Comparison of ENCODE assay signal across 33 cellular contexts in the genomic region with DNA sequence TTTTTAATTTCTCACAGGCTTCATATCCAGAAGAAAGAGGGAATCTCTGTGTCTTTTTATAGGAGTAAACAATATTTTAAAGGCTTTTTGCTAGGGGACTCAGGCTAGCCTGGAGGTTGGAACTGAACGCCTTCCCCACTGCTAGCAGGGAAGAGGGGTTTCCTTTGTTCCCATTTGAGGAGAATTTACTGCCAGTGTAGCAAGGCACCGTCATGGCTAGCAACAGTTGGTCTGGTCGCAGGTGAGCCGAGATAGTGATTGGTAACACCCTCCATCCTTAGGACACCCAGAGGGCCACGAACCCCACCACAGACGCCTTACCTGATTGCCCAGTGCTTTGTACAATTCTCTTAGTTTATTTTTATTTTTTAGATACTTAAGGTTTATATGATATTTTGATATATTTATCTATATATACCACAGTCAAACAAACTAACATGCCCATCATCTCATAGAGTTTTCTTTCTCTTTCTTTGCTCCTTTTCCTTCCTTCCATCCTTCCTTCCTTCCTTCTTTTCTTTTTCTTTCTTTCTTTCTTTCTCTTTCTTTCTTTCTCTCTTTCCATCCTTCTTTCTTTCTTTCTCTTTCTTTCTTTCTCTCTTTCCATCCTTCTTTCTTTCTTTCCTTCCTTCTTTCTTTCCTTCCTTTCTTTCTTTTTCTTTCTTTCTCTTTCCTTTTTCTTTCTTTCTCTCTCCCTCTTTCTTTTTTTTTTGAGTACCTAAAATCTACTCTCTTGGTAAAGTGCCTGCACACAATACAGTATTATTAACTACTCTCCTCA.
"Had no signal": no experiment of that assay in that cellular context is flagged by ENCODE, and none has a peak within 500 bp of the region (broad histone marks: within the 10 kb centered on the region; RNA-seq: fewer than 3 reads in every experiment).

No MANE protein-coding gene starts in this region.

- FAIRE-seq: kidney had no signal

- H3K27ac Mint-ChIP-seq: activated B cell treated with CpG ODN at 0.5 μM for 24 hours; activated CD4-positive, alpha-beta T cell treated with anti-CD3 and anti-CD28 coated beads for 36 hours; activated naive CD4-positive, alpha-beta T cell treated with anti-CD3 and anti-CD28 coated beads, Interleukin-2, amount 10 ng/mL, durations not matched to agents 7 days and 5 days; effector memory CD8-positive, alpha-beta T cell; progenitor cell of endocrine pancreas; stimulated activated memory B cell treated with anti-CD40 and anti-IgM and Interleukin-4, amounts not matched to agents 10 μg/mL and 1 μg/mL and 100 μg/mL, for 72 hours had no signal

- H3K4me1 ChIP-seq: thyroid gland, upper lobe of right lung had no signal

- H3K4me3 ChIP-seq: ovary, thyroid gland, upper lobe of right lung had no signal

- H3K27me3 ChIP-seq: neutrophil, ovary, thyroid gland, upper lobe of right lung had no signal

- ATAC-seq: activated CD4-positive, alpha-beta T cell treated with anti-CD3 and anti-CD28 coated beads for 36 hours; effector memory CD8-positive, alpha-beta T cell; left colon; naive thymus-derived CD8-positive, alpha-beta T cell; sciatic nerve; stimulated activated memory B cell treated with anti-CD40 and anti-IgM and Interleukin-4, amounts not matched to agents 10 μg/mL and 1 μg/mL and 100 μg/mL, for 72 hours; stimulated activated naive CD8-positive, alpha-beta T cell treated with anti-CD3 and anti-CD28 coated beads, Interleukin-15, amount 100 ng/mL, for 72 hours; upper lobe of right lung had no signal

- H3K27ac ChIP-seq: neutrophil, ovary, thyroid gland, upper lobe of right lung had no signal

- H3K9me3 Mint-ChIP-seq: activated B cell treated with CpG ODN at 0.5 μM for 24 hours; activated naive CD4-positive, alpha-beta T cell treated with anti-CD3 and anti-CD28 coated beads, Interleukin-2, amount 10 ng/mL, durations not matched to agents 7 days and 5 days; effector memory CD8-positive, alpha-beta T cell; immature natural killer cell; stimulated activated memory B cell treated with anti-CD40 and anti-IgM and Interleukin-4, amounts not matched to agents 10 μg/mL and 1 μg/mL and 100 μg/mL, for 72 hours; stimulated activated naive CD8-positive, alpha-beta T cell treated with anti-CD3 and anti-CD28 coated beads, Interleukin-15, amount 100 ng/mL, for 72 hours had no signal

- H3K27me3 Mint-ChIP-seq: activated B cell treated with CpG ODN at 0.5 μM for 24 hours; progenitor cell of endocrine pancreas; stimulated activated naive CD8-positive, alpha-beta T cell treated with anti-CD3 and anti-CD28 coated beads, Interleukin-15, amount 100 ng/mL, for 72 hours had no signal

- H3K4me1 Mint-ChIP-seq: activated B cell treated with CpG ODN at 0.5 μM for 24 hours; activated CD4-positive, alpha-beta T cell treated with anti-CD3 and anti-CD28 coated beads for 36 hours; activated naive CD4-positive, alpha-beta T cell treated with anti-CD3 and anti-CD28 coated beads, Interleukin-2, amount 10 ng/mL, durations not matched to agents 7 days and 5 days; immature natural killer cell; naive thymus-derived CD8-positive, alpha-beta T cell; stimulated activated memory B cell treated with anti-CD40 and anti-IgM and Interleukin-4, amounts not matched to agents 10 μg/mL and 1 μg/mL and 100 μg/mL, for 72 hours; stimulated activated naive CD8-positive, alpha-beta T cell treated with anti-CD3 and anti-CD28 coated beads, Interleukin-15, amount 100 ng/mL, for 72 hours had no signal

- DNase-seq: activated B cell treated with CpG ODN at 0.5 μM for 24 hours; activated CD4-positive, alpha-beta T cell treated with anti-CD3 and anti-CD28 coated beads for 36 hours; activated CD4-positive, alpha-beta T cell treated with anti-CD3 and anti-CD28 coated beads, Interleukin-2, amount 50 U/mL, for 48 hours; activated CD8-positive, alpha-beta memory T cell treated with anti-CD3 and anti-CD28 coated beads for 24 hours; activated gamma-delta T cell; activated naive CD4-positive, alpha-beta T cell treated with anti-CD3 and anti-CD28 coated beads, Interleukin-2, amount 10 ng/mL, durations not matched to agents 7 days and 5 days; amygdala; caudate nucleus; cortex of kidney; effector memory CD8-positive, alpha-beta T cell; erythroblast; head of caudate nucleus; hippocampal formation; immature natural killer cell; kidney; left colon; mammary epithelial cell; naive thymus-derived CD8-positive, alpha-beta T cell; ovary; retina; small intestine; stimulated activated CD4-positive, alpha-beta T cell treated with anti-CD3 and anti-CD28 coated beads, Interleukin-1b, Interleukin-23, amount 100 ng/mL, for 48 hours; stimulated activated CD4-positive, alpha-beta T cell treated with anti-CD3 and anti-CD28 coated beads, Interleukin-4, amount 100 ng/mL, for 4 hours; stimulated activated CD8-positive, alpha-beta memory T cell treated with anti-CD3 and anti-CD28 coated beads, Interleukin-4, amount 100 ng/mL, for 48 hours; stimulated activated naive CD8-positive, alpha-beta T cell treated with anti-CD3 and anti-CD28 coated beads, Interleukin-15, amount 100 ng/mL, for 72 hours; substantia nigra; T-helper 2 cell; upper lobe of right lung had no signal

- H3K36me3 ChIP-seq: neutrophil, ovary, thyroid gland, upper lobe of right lung had no signal

- H3K9me3 ChIP-seq: neutrophil, ovary, thyroid gland, upper lobe of right lung had no signal

- H3K36me3 Mint-ChIP-seq: activated naive CD4-positive, alpha-beta T cell treated with anti-CD3 and anti-CD28 coated beads, Interleukin-2, amount 10 ng/mL, durations not matched to agents 7 days and 5 days; immature natural killer cell; naive thymus-derived CD8-positive, alpha-beta T cell; stimulated activated memory B cell treated with anti-CD40 and anti-IgM and Interleukin-4, amounts not matched to agents 10 μg/mL and 1 μg/mL and 100 μg/mL, for 72 hours had no signal

- H3K4me3 Mint-ChIP-seq: activated B cell treated with CpG ODN at 0.5 μM for 24 hours; activated CD4-positive, alpha-beta T cell treated with anti-CD3 and anti-CD28 coated beads for 36 hours; activated naive CD4-positive, alpha-beta T cell treated with anti-CD3 and anti-CD28 coated beads, Interleukin-2, amount 10 ng/mL, durations not matched to agents 7 days and 5 days; effector memory CD8-positive, alpha-beta T cell; immature natural killer cell; naive thymus-derived CD8-positive, alpha-beta T cell; stimulated activated memory B cell treated with anti-CD40 and anti-IgM and Interleukin-4, amounts not matched to agents 10 μg/mL and 1 μg/mL and 100 μg/mL, for 72 hours; stimulated activated naive CD8-positive, alpha-beta T cell treated with anti-CD3 and anti-CD28 coated beads, Interleukin-15, amount 100 ng/mL, for 72 hours had no signal
